Comparison of ENCODE assay signal across 21 cellular contexts in genomic region chr5:35152733-35153132, GRCh38.
"Had no signal": no experiment of that assay in that cellular context is flagged by ENCODE, and none has a peak within 500 bp of the region (broad histone marks: within the 10 kb centered on the region; RNA-seq: fewer than 3 reads in every experiment).

No MANE protein-coding gene starts in this region.

- DNase-seq: KG1, MG63, NCI-H1092 treated with DMSO at 0.1 percent for 48 hours, NCI-H1436, NCI-H187, NCI-H2029, NCI-H2081 treated with DMSO at 0.1 percent for 48 hours, NCI-H2171, NCI-H226, NCI-H446, NCI-H510A, NCI-H524 treated with DMSO at 0.1 percent for 48 hours, NCI-H82, PC-3, SHP77, SK-N-SH, SW 1271, T-cell had no signal

- H3K36me3 ChIP-seq: MG63 had no signal

- H3K27me3 ChIP-seq: MG63 had no signal

- H3K9me3 ChIP-seq: MG63, SK-N-SH had no signal

- H3K27ac ChIP-seq: HL-60, RWPE1 had no signal

- H3K4me3 ChIP-seq: MG63 had no signal

- ATAC-seq: Panc1, PC-3, T-cell had no signal
